19 cellular contexts compared by ENCODE assay signal in genomic region chr11:17531818-17532131, GRCh38. TPM values are rescaled to one million over a fixed set of nuclear protein-coding genes. Genes with fewer than 3 reads are reported as not detected.
DNase-seq lines count a peak whose midpoint lies in the region; ATAC-seq and TF ChIP-seq lines count a peak whose summit lies in the region.
"Had no signal": no experiment of that assay in that cellular context is flagged by ENCODE, and none has a peak within 500 bp of the region (broad histone marks: within the 10 kb centered on the region; RNA-seq: fewer than 3 reads in every experiment).

No MANE protein-coding gene starts in this region.

- no peaks in the 10 kb centered on the region for H3K36me3 Mint-ChIP-seq in brain
- no peaks in the 10 kb centered on the region for H3K36me3 Mint-ChIP-seq in CD4-positive, alpha-beta T cell (ENCODE audit: low read depth)
- H3K36me3 Mint-ChIP-seq: natural killer cell had no signal

- TF ChIP-seq CTCF in brain (conservative IDR thresholded peaks at IDR 0.05): no peak
- no peak for TF ChIP-seq CTCF in CD4-positive, alpha-beta T cell (IDR thresholded peaks at IDR 0.05)

- H3K27me3 ChIP-seq in CD4-positive, alpha-beta T cell (ENCODE audit: control insufficient read depth, insufficient read depth, low read length): no peaks in the 10 kb centered on the region
- H3K27me3 ChIP-seq: BLaER1 had no signal

- H3K4me1 Mint-ChIP-seq in brain: peaks cover 47% of the 10 kb centered on the region
- H3K4me1 Mint-ChIP-seq in CD4-positive, alpha-beta T cell (ENCODE audit: low read depth): no peaks in the 10 kb centered on the region
- H3K4me1 Mint-ChIP-seq: activated naive CD8-positive, alpha-beta T cell treated with anti-CD3 and anti-CD28 coated beads, Interleukin-2, amount 50 U/mL, for 24 hours; natural killer cell had no signal

- intact Hi-C loops in CD4-positive, alpha-beta T cell (cut with DNase I, micrococcal nuclease): no loop called here

- no peak overlapping the region for H3K27ac ChIP-seq in CD4-positive, alpha-beta T cell (ENCODE audit: low read depth, low read length)
- H3K27ac ChIP-seq: BLaER1 had no signal

- DNase-seq in AG08396 (ENCODE audit: low spot score) (peak; percentile 45), HT1080 (ENCODE audit: low read depth) (peak; percentile 70), myocyte (ENCODE audit: low read depth) (peak; percentile 88), KG1 (lab: John Stamatoyannopoulos, UW) (no peak), NCI-H128 (lab: John Stamatoyannopoulos, UW; ENCODE audit: unreplicated experiment) (no peak)
- no peak for DNase-seq in CD4-positive, alpha-beta T cell
- DNase-seq: activated naive CD8-positive, alpha-beta T cell treated with anti-CD3 and anti-CD28 coated beads, Interleukin-2, amount 50 U/mL, for 24 hours; activated T-cell treated with anti-CD3 and anti-CD28 coated beads for 4 hours; cortex of kidney; natural killer cell; NCI-H187 treated with DMSO at 0.1 percent for 48 hours; stimulated activated naive CD4-positive, alpha-beta T cell treated with Interleukin-2 at 50 U/mL for 16 hours had no signal

- H3K27ac Mint-ChIP-seq in brain: peak overlapping the region; percentile 6 to 69 (median 47)
- no peak overlapping the region for H3K27ac Mint-ChIP-seq in CD4-positive, alpha-beta T cell
- H3K27ac Mint-ChIP-seq: activated naive CD8-positive, alpha-beta T cell treated with anti-CD3 and anti-CD28 coated beads, Interleukin-2, amount 50 U/mL, for 24 hours; natural killer cell had no signal

- no peak for ATAC-seq in HG02938 (IDR thresholded peaks at IDR 0.05; ENCODE audit: unreplicated experiment)
- ATAC-seq in CD4-positive, alpha-beta T cell (ENCODE audit: poor library complexity): no peak
- ATAC-seq: activated naive CD8-positive, alpha-beta T cell treated with anti-CD3 and anti-CD28 coated beads, Interleukin-2, amount 50 U/mL, for 24 hours; esophagus mucosa; natural killer cell; sciatic nerve had no signal

- CTCF ChIA-PET in CD4-positive, alpha-beta T cell (lab: Charles Lee): no interaction called here

- H3K9me3 Mint-ChIP-seq in brain: peaks cover 0 to 3% (median 0%) of the 10 kb centered on the region in 5 experiments
- H3K9me3 Mint-ChIP-seq in CD4-positive, alpha-beta T cell: no peaks in the 10 kb centered on the region
- H3K9me3 Mint-ChIP-seq: activated naive CD8-positive, alpha-beta T cell treated with anti-CD3 and anti-CD28 coated beads, Interleukin-2, amount 50 U/mL, for 24 hours; natural killer cell had no signal

- peaks cover 3% of the 10 kb centered on the region for H3K27me3 Mint-ChIP-seq in brain
- H3K27me3 Mint-ChIP-seq in CD4-positive, alpha-beta T cell: peaks cover 5% of the 10 kb centered on the region

- H3K9me3 ChIP-seq in CD4-positive, alpha-beta T cell (ENCODE audit: control insufficient read depth, low read length): no peaks in the 10 kb centered on the region
- H3K9me3 ChIP-seq: BLaER1 had no signal

- POLR2A ChIA-PET in CD4-positive, alpha-beta T cell (lab: Charles Lee): no interaction called here

- peak overlapping the region in 1 of 5 experiments; percentile 2 for H3K4me3 Mint-ChIP-seq in brain
- H3K4me3 Mint-ChIP-seq in CD4-positive, alpha-beta T cell: no peak overlapping the region
- H3K4me3 Mint-ChIP-seq: activated naive CD8-positive, alpha-beta T cell treated with anti-CD3 and anti-CD28 coated beads, Interleukin-2, amount 50 U/mL, for 24 hours; natural killer cell had no signal

RNA-seq across cellular contexts. Expression of gene USH1C, which starts 12.4 kb away (rescaled TPM):
- not detected in 2 replicates for total RNA-seq in HT1080 (2014; rRNA removed; shearing (Covaris generic))
- not detected in 2 replicates for polyA plus RNA-seq in HT1080 (2015; cell fraction: cytosol; rRNA removed)
- not detected in 2 replicates for polyA plus RNA-seq in HT1080 (2015; cell fraction: nucleus; rRNA removed)
- 20.5 TPM for polyA plus RNA-seq in brain (ENCODE audit: insufficient read depth, low read depth, low replicate concordance)
- total RNA-seq in myocyte: not detected in 2 replicates
- not detected for polyA plus RNA-seq in myocyte (2012)
- total RNA-seq in CD4-positive, alpha-beta T cell: not detected
- total RNA-seq: natural killer cell; sciatic nerve; T-helper 2 cell treated with Interferon-gamma antibody and Interleukin-4, amounts not matched to agents 100 ng/mL and 5 ng/mL, for 36 hours had no signal

RNA-seq across cellular contexts. Expression of gene OTOG, which starts 15.3 kb away (rescaled TPM):
- total RNA-seq in HT1080 (2014; rRNA removed; shearing (Covaris generic)): not detected in 2 replicates
- not detected in 2 replicates for polyA plus RNA-seq in HT1080 (2015; cell fraction: cytosol; rRNA removed)
- polyA plus RNA-seq in HT1080 (2015; cell fraction: nucleus; rRNA removed): 0.02 TPM in 1 of 2 replicates, not detected in the other
- 1.3 TPM for polyA plus RNA-seq in brain (ENCODE audit: insufficient read depth, low read depth, low replicate concordance)
- 0.08 and 0.10 TPM in 2 replicates for total RNA-seq in myocyte
- 0.06 TPM for polyA plus RNA-seq in myocyte (2012)
- not detected for total RNA-seq in CD4-positive, alpha-beta T cell
- total RNA-seq: esophagus mucosa; liver; natural killer cell; sciatic nerve; T-helper 2 cell treated with Interferon-gamma antibody and Interleukin-4, amounts not matched to agents 100 ng/mL and 5 ng/mL, for 36 hours had no signal
- polyA plus RNA-seq: liver had no signal

RNA-seq across cellular contexts. Expression of gene ABCC8, which starts 55.1 kb away (rescaled TPM):
- total RNA-seq in HT1080 (2014; rRNA removed; shearing (Covaris generic)): not detected in 2 replicates
- polyA plus RNA-seq in HT1080 (2015; cell fraction: cytosol; rRNA removed): not detected in 2 replicates
- not detected in 2 replicates for polyA plus RNA-seq in HT1080 (2015; cell fraction: nucleus; rRNA removed)
- 12.4 TPM for polyA plus RNA-seq in brain (ENCODE audit: insufficient read depth, low read depth, low replicate concordance)
- total RNA-seq in myocyte: not detected in 2 replicates
- polyA plus RNA-seq in myocyte (2012): not detected
- not detected for total RNA-seq in CD4-positive, alpha-beta T cell
- total RNA-seq: esophagus mucosa, natural killer cell had no signal

Comparison
In these comparisons a context has a peak if more than half of its experiments do, and no peak if none do; other contexts are left out.
1. DNase-seq: peak in AG08396 (single experiment), HT1080 (single experiment) and myocyte (single experiment); none in KG1 (single experiment), NCI-H128 (single experiment) and CD4-positive, alpha-beta T cell (0 of 10).